Comparison of ENCODE assay signal across 8 cellular contexts in the genomic region with DNA sequence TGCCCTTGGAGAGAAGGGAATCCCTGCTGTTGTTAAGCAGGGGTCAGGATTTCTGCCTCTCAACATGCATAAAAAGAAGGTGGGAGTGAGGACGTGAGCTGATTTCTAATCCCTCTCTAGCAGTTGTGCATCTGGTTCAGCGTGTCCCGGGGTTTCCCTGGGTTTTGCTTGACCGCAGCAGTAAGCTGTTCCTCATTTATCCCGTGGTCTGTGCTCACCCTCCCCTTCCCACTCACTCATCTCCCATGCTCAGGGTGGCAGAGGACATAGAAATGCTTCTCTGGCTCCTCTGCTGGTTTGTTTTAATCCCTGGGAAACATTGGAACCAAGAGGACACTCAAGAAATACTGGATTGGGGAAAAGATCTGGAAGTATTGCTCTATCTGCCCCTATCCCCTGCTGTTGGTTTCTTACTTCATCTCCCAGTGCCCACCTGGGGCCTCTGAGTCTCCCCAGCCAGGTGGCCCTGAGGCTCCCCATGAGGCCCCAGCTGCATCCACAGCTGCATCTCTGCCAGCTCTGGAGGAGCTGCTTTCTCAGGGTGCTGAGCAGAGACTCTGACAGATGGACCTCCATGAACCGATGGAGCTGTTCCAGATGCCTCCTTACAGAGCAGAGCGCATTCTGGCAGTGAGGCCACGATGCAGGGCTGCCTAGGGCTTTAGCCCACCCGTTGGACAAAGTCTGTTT. TPM values are rescaled to one million over a fixed set of nuclear protein-coding genes. Genes with fewer than 3 reads are reported as not detected.
DNase-seq lines count a peak whose midpoint lies in the region; ATAC-seq and TF ChIP-seq lines count a peak whose summit lies in the region.

No MANE protein-coding gene starts in this region.

- peak overlapping the region; percentile 58 for H3K27ac ChIP-seq in OCI-LY3 (ENCODE audit: low read length)

- no peak for ATAC-seq in stimulated activated naive CD8-positive, alpha-beta T cell treated with anti-CD3 and anti-CD28 coated beads, Interleukin-15, Interleukin-2, amounts not matched to agents 100 U/mL and 50 U/mL, for 24 hours
- no peak for ATAC-seq in HG03139 (IDR thresholded peaks at IDR 0.05; ENCODE audit: unreplicated experiment)

- H3K4me2 ChIP-seq in OCI-LY3 (ENCODE audit: low read length) = peak overlapping the region; percentile 70

- peak overlapping the region; percentile 47; the same call in 1 of the 2 replicates for H3K9ac ChIP-seq in OCI-LY3 (ENCODE audit: low read length)

- no peak overlapping the region for H3K4me3 Mint-ChIP-seq in stimulated activated naive CD8-positive, alpha-beta T cell treated with anti-CD3 and anti-CD28 coated beads, Interleukin-15, Interleukin-2, amounts not matched to agents 100 ng/mL and 50 ng/mL, for 24 hours
- no peak overlapping the region for H3K4me3 Mint-ChIP-seq in activated CD4-positive, alpha-beta memory T cell treated with anti-CD3 and anti-CD28 coated beads for 36 hours

- peaks cover 69% of the 10 kb centered on the region for H3K4me1 Mint-ChIP-seq in stimulated activated naive CD8-positive, alpha-beta T cell treated with anti-CD3 and anti-CD28 coated beads, Interleukin-15, Interleukin-2, amounts not matched to agents 100 ng/mL and 50 ng/mL, for 24 hours (ENCODE audit: low read depth)
- H3K4me1 Mint-ChIP-seq in activated CD4-positive, alpha-beta memory T cell treated with anti-CD3 and anti-CD28 coated beads for 36 hours (ENCODE audit: low read depth) = peaks cover 38% of the 10 kb centered on the region

- H3K27me3 ChIP-seq in OCI-LY3 (ENCODE audit: low read depth, low read length) = no peaks in the 10 kb centered on the region

- peaks cover 75% of the 10 kb centered on the region for H3K4me1 ChIP-seq in OCI-LY3 (ENCODE audit: low read length)

- intact Hi-C loops in activated CD4-positive, alpha-beta memory T cell treated with anti-CD3 and anti-CD28 coated beads for 36 hours (cut with micrococcal nuclease) = no loop called here

- no peak for DNase-seq in stimulated activated naive CD8-positive, alpha-beta T cell treated with anti-CD3 and anti-CD28 coated beads, Interleukin-15, Interleukin-2, amounts not matched to agents 100 U/mL and 50 U/mL, for 24 hours
- peak; percentile 12 for DNase-seq in iris pigment epithelial cell (ENCODE audit: low read depth)
- no peak for DNase-seq in NCI-H1436 (lab: John Stamatoyannopoulos, UW)
- DNase-seq in activated CD4-positive, alpha-beta memory T cell treated with anti-CD3 and anti-CD28 coated beads for 36 hours = no peak
- DNase-seq in DMS153 (lab: John Stamatoyannopoulos, UW) = no peak

- CTCF ChIA-PET in activated CD4-positive, alpha-beta memory T cell treated with anti-CD3 and anti-CD28 coated beads for 36 hours (lab: Charles Lee) = no interaction called here

- H3K27me3 Mint-ChIP-seq in stimulated activated naive CD8-positive, alpha-beta T cell treated with anti-CD3 and anti-CD28 coated beads, Interleukin-15, Interleukin-2, amounts not matched to agents 100 ng/mL and 50 ng/mL, for 24 hours = no peaks in the 10 kb centered on the region
- H3K27me3 Mint-ChIP-seq in activated CD4-positive, alpha-beta memory T cell treated with anti-CD3 and anti-CD28 coated beads for 36 hours = no peaks in the 10 kb centered on the region

- no peaks in the 10 kb centered on the region for H3K9me3 ChIP-seq in OCI-LY3 (ENCODE audit: insufficient read depth, low read length)

- H2AFZ ChIP-seq in OCI-LY3 (ENCODE audit: low read depth, low read length) = no peak overlapping the region

- H3K4me3 ChIP-seq in OCI-LY3 (ENCODE audit: low read length) = peak overlapping the region; percentile 47

- POLR2A ChIA-PET in activated CD4-positive, alpha-beta memory T cell treated with anti-CD3 and anti-CD28 coated beads for 36 hours (lab: Charles Lee) = no interaction called here

- H3K36me3 Mint-ChIP-seq in stimulated activated naive CD8-positive, alpha-beta T cell treated with anti-CD3 and anti-CD28 coated beads, Interleukin-15, Interleukin-2, amounts not matched to agents 100 ng/mL and 50 ng/mL, for 24 hours (ENCODE audit: low read depth) = peaks cover 5% of the 10 kb centered on the region
- peaks cover 2% of the 10 kb centered on the region for H3K36me3 Mint-ChIP-seq in activated CD4-positive, alpha-beta memory T cell treated with anti-CD3 and anti-CD28 coated beads for 36 hours

- peaks cover 69% of the 10 kb centered on the region for H4K20me1 ChIP-seq in OCI-LY3 (ENCODE audit: insufficient read depth, low read length)

- H3K9me3 Mint-ChIP-seq in stimulated activated naive CD8-positive, alpha-beta T cell treated with anti-CD3 and anti-CD28 coated beads, Interleukin-15, Interleukin-2, amounts not matched to agents 100 ng/mL and 50 ng/mL, for 24 hours = no peaks in the 10 kb centered on the region
- no peaks in the 10 kb centered on the region for H3K9me3 Mint-ChIP-seq in activated CD4-positive, alpha-beta memory T cell treated with anti-CD3 and anti-CD28 coated beads for 36 hours

- peaks cover 99% of the 10 kb centered on the region for H3K79me2 ChIP-seq in OCI-LY3 (ENCODE audit: low read length)

- no peak for TF ChIP-seq CTCF in OCI-LY3 (IDR thresholded peaks at IDR 0.05; ENCODE audit: low read depth, low read length)

- peaks cover 9% of the 10 kb centered on the region for H3K36me3 ChIP-seq in OCI-LY3 (replicated peaks; ENCODE audit: low read depth, low read length)

- H3K27ac Mint-ChIP-seq in stimulated activated naive CD8-positive, alpha-beta T cell treated with anti-CD3 and anti-CD28 coated beads, Interleukin-15, Interleukin-2, amounts not matched to agents 100 ng/mL and 50 ng/mL, for 24 hours = peak overlapping the region; percentile 27
- H3K27ac Mint-ChIP-seq in activated CD4-positive, alpha-beta memory T cell treated with anti-CD3 and anti-CD28 coated beads for 36 hours = no peak overlapping the region

RNA-seq across cellular contexts. Expression of a gene that starts 36.2 kb away (rescaled TPM):
- 10 to 100 TPM; 10.5 to 11.8 TPM for total RNA-seq in activated CD4-positive, alpha-beta memory T cell treated with anti-CD3 and anti-CD28 coated beads for 36 hours
